In the genomic region with DNA sequence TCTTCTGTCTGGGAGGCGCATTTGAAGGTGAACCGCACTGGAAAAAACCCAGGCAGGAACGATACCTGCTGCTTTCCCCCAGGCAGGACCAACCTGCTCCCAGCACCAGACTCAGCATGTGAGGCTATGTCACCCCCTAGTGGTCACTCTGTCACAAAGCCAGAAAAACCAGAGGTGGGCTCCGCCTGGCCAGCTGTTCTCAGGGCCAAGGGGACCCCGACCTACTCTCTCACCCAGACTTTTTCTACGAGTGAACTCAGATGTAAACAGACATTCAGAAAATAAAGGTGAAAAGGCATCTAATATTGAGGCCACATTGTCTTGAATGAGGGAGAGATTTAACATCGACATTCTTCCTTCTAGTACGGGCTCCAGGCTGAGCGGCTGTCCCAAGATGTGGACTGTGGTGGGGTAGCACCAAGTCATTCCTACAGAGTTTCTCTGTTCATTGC, we compare ENCODE assay signal across 1 cellular context.
TF ChIP-seq lines count a peak whose summit lies in the region.

No MANE protein-coding gene starts in this region.

TF ChIP-seq in GM12878, 131 proteins besides CTCF, POLR2A, EP300 and RAD21 (continued from another document):
- TF ChIP-seq BCL3 (IDR thresholded peaks at IDR 0.05; ENCODE audit: borderline replicate concordance, insufficient read depth, low read depth, low read length, poor library complexity, severe bottlenecking) = no peak
- TF ChIP-seq, protein P1, sequence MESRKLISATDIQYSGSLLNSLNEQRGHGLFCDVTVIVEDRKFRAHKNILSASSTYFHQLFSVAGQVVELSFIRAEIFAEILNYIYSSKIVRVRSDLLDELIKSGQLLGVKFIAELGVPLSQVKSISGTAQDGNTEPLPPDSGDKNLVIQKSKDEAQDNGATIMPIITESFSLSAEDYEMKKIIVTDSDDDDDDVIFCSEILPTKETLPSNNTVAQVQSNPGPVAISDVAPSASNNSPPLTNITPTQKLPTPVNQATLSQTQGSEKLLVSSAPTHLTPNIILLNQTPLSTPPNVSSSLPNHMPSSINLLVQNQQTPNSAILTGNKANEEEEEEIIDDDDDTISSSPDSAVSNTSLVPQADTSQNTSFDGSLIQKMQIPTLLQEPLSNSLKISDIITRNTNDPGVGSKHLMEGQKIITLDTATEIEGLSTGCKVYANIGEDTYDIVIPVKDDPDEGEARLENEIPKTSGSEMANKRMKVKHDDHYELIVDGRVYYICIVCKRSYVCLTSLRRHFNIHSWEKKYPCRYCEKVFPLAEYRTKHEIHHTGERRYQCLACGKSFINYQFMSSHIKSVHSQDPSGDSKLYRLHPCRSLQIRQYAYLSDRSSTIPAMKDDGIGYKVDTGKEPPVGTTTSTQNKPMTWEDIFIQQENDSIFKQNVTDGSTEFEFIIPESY (IDR thresholded peaks at IDR 0.05) = no peak
- TF ChIP-seq IKZF1 (conservative IDR thresholded peaks at IDR 0.05) = no peak
- no peak for TF ChIP-seq SIN3A (IDR thresholded peaks at IDR 0.05; ENCODE audit: low read depth, low read length)
- no peak for TF ChIP-seq SRF (IDR thresholded peaks at IDR 0.05; ENCODE audit: low read depth in 2 of 2, low read length in 2 of 2)
- TF ChIP-seq LARP7 (IDR thresholded peaks at IDR 0.05) = no peak
- TF ChIP-seq POU2F2 (IDR thresholded peaks at IDR 0.05; ENCODE audit: borderline replicate concordance, low read depth, low read length) = no peak
- TF ChIP-seq YY1 (IDR thresholded peaks at IDR 0.05; ENCODE audit: low read depth, low read length) = 0 out of 2 replicates have a peak, but pooled peaks have one; percentile 42
- TF ChIP-seq, protein P2, sequence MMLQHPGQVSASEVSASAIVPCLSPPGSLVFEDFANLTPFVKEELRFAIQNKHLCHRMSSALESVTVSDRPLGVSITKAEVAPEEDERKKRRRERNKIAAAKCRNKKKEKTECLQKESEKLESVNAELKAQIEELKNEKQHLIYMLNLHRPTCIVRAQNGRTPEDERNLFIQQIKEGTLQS (IDR thresholded peaks at IDR 0.05; ENCODE audit: borderline replicate concordance, extremely low read depth, low read depth, low read length) = no peak
- peak; percentile 27; the same call in 1 of the 2 replicates for TF ChIP-seq SMARCA5 (IDR thresholded peaks at IDR 0.05)
- TF ChIP-seq ETV6 (conservative IDR thresholded peaks at IDR 0.05 in 1 of 2, IDR thresholded peaks at IDR 0.05 in 1 of 2; ENCODE audit: borderline replicate concordance in 1 of 2, low read depth in 1 of 2) = 0 out of 4 replicates have a peak, but pooled peaks of 1 of the 2 experiments have one; percentile 12
- no peak for TF ChIP-seq BCLAF1 (IDR thresholded peaks at IDR 0.05)
- TF ChIP-seq STAT1 (conservative IDR thresholded peaks at IDR 0.05) = no peak
- TF ChIP-seq SMC3 (IDR thresholded peaks at IDR 0.05; ENCODE audit: borderline replicate concordance, low read length) = peak; percentile 66
- TF ChIP-seq SREBF1 (IDR thresholded peaks at IDR 0.05; ENCODE audit: low read length) = no peak
- TF ChIP-seq ZNF217 (IDR thresholded peaks at IDR 0.05) = no peak
- TF ChIP-seq, protein P3, sequence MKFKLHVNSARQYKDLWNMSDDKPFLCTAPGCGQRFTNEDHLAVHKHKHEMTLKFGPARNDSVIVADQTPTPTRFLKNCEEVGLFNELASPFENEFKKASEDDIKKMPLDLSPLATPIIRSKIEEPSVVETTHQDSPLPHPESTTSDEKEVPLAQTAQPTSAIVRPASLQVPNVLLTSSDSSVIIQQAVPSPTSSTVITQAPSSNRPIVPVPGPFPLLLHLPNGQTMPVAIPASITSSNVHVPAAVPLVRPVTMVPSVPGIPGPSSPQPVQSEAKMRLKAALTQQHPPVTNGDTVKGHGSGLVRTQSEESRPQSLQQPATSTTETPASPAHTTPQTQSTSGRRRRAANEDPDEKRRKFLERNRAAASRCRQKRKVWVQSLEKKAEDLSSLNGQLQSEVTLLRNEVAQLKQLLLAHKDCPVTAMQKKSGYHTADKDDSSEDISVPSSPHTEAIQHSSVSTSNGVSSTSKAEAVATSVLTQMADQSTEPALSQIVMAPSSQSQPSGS (IDR thresholded peaks at IDR 0.05; ENCODE audit: low read length) = no peak
- no peak for TF ChIP-seq EGR1 (IDR thresholded peaks at IDR 0.05; ENCODE audit: borderline replicate concordance in 1 of 2, low read depth in 2 of 2, low read length in 2 of 2)
